21 cellular contexts compared by ENCODE assay signal in the genomic region with DNA sequence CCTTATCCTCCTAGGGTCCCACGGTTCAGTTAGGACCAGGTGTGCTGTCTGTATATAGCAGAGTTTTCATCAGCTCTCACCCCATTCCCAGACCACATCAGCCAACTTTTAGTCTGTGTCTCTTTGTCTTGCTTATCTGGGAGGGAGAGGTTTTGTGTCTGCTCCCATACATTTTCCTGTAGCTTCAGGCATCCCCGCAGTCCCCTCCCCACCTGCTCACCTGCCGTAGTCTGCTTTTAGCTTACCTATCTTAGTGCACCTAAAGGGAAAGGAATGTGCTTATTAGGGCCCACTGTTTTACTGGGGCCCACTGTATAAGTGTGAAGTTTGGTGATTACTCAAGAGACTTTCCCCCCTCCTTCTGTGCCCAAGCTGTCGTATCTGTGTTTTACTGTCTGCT.
DNase-seq lines count a peak whose midpoint lies in the region; ATAC-seq and TF ChIP-seq lines count a peak whose summit lies in the region.
"Had no signal": no experiment of that assay in that cellular context is flagged by ENCODE, and none has a peak within 500 bp of the region (broad histone marks: within the 10 kb centered on the region; RNA-seq: fewer than 3 reads in every experiment).

No MANE protein-coding gene starts in this region.

- H3K56ac ChIP-seq in H9 (ENCODE audit: insufficient read length, low read depth, low read length) = no peak overlapping the region
- H3K56ac ChIP-seq in mesendoderm (ENCODE audit: low read length) = no peak overlapping the region

- no peak for TF ChIP-seq CTCF in H9 (conservative IDR thresholded peaks at IDR 0.05)
- TF ChIP-seq CTCF in WTC11 (IDR thresholded peaks at IDR 0.05) = no peak
- TF ChIP-seq CTCF in Caco-2 (IDR thresholded peaks at IDR 0.05; ENCODE audit: insufficient read depth in 1 of 2, low read depth in 1 of 2, low read length in 1 of 2, severe bottlenecking in 1 of 2, unreplicated experiment in 1 of 2) = no peak

- H2BK12ac ChIP-seq in H9 (ENCODE audit: insufficient read length, low read depth, low read length) = no peak overlapping the region

- H2AFZ ChIP-seq in H9 (ENCODE audit: low read length) = no peak overlapping the region
- H2AFZ ChIP-seq: GM23248 had no signal

- H3K27ac Mint-ChIP-seq in H9 (no peak overlapping the region), WTC11 (no peak overlapping the region), Caco-2 (ENCODE audit: unreplicated experiment) (no peak overlapping the region)
- H3K27ac Mint-ChIP-seq: CD4-positive, alpha-beta T cell; IgD-negative memory B cell; T-helper 17 cell had no signal

- no TSS peak for BruUV-seq in Caco-2 (replicated peaks; lab: Mats Ljungman, UMichigan)

- ATAC-seq in WTC11 (peak; percentile 79), GM21447 (IDR thresholded peaks at IDR 0.05; ENCODE audit: unreplicated experiment) (no peak)
- ATAC-seq: HCT116, T-helper 17 cell had no signal

- H4K8ac ChIP-seq in H9 (replicated peaks; ENCODE audit: insufficient read length, low read depth, low read length) = no peak overlapping the region
- no peak overlapping the region for H4K8ac ChIP-seq in mesendoderm (ENCODE audit: low read depth, low read length)

- intact Hi-C loops in Caco-2 (cut with micrococcal nuclease; ENCODE audit: unreplicated experiment) = loop anchor here (5.0 kb wide), 1 partner anchor 213 kb away; no protein-coding TSS in a partner anchor

- H3K27me3 Mint-ChIP-seq in H9 (ENCODE audit: low read depth) = no peaks in the 10 kb centered on the region
- H3K27me3 Mint-ChIP-seq in WTC11 (ENCODE audit: low read depth) = no peaks in the 10 kb centered on the region
- no peaks in the 10 kb centered on the region for H3K27me3 Mint-ChIP-seq in Caco-2 (ENCODE audit: insufficient read depth, unreplicated experiment)
- H3K27me3 Mint-ChIP-seq: CD4-positive, alpha-beta T cell; IgD-negative memory B cell; T-helper 17 cell had no signal

- no peak overlapping the region for H3K14ac ChIP-seq in H9 (ENCODE audit: insufficient read depth, low read length)

- no peak overlapping the region for H2BK120ac ChIP-seq in H9 (ENCODE audit: low read depth, low read length, poor library complexity, severe bottlenecking)
- H2BK120ac ChIP-seq in mesendoderm (ENCODE audit: low read depth, low read length) = no peak overlapping the region

- no peak overlapping the region for H3K18ac ChIP-seq in H9 (ENCODE audit: insufficient read length, low read depth, low read length)
- no peak overlapping the region for H3K18ac ChIP-seq in mesendoderm (ENCODE audit: low read length)

- no peak overlapping the region for H3K4me3 ChIP-seq in mesendoderm (ENCODE audit: low read length)
- H3K4me3 ChIP-seq in Caco-2 (ENCODE audit: low read depth, low read length) = no peak overlapping the region
- H3K4me3 ChIP-seq: GM23248, SK-N-MC had no signal

- no peak overlapping the region for H2BK15ac ChIP-seq in H9 (ENCODE audit: low read depth, low read length)
- no peak overlapping the region for H2BK15ac ChIP-seq in mesendoderm (replicated peaks; ENCODE audit: low read depth)

- no peak overlapping the region for H2AK5ac ChIP-seq in H9 (ENCODE audit: insufficient read length, low read length)
- no peak overlapping the region for H2AK5ac ChIP-seq in mesendoderm (ENCODE audit: low read length)

- no peak overlapping the region for H2BK20ac ChIP-seq in H9 (ENCODE audit: low read depth, low read length, poor library complexity, severe bottlenecking)

- H3K4me1 Mint-ChIP-seq in H9 (peaks cover 5 to 13% of the 10 kb centered on the region in 2 experiments), WTC11 (peaks cover 12% of the 10 kb centered on the region), Caco-2 (ENCODE audit: low read depth, unreplicated experiment) (no peaks in the 10 kb centered on the region)
- H3K4me1 Mint-ChIP-seq: IgD-negative memory B cell had no signal

- H3K27me3 ChIP-seq in H9 (ENCODE audit: insufficient read depth, low read length) (no peaks in the 10 kb centered on the region), mesendoderm (ENCODE audit: insufficient read depth, low read length, poor library complexity) (no peaks in the 10 kb centered on the region), Caco-2 (replicated peaks; ENCODE audit: control insufficient read depth, insufficient read depth, low read length) (no peaks in the 10 kb centered on the region)

- H2BK5ac ChIP-seq in H9 (ENCODE audit: insufficient read length, low read length) (no peak overlapping the region), mesendoderm (ENCODE audit: low read length) (no peak overlapping the region)

- no peak overlapping the region for H4K5ac ChIP-seq in H9 (ENCODE audit: insufficient read length, low read depth, low read length)
- H4K5ac ChIP-seq in mesendoderm (ENCODE audit: low read length) = no peak overlapping the region

- H3K9ac ChIP-seq in H9 (ENCODE audit: extremely low read depth, insufficient read length, low read length) (no peak overlapping the region), mesendoderm (ENCODE audit: low read length) (no peak overlapping the region)
- H3K9ac ChIP-seq: GM23248 had no signal

- no peaks in the 10 kb centered on the region for H3K79me1 ChIP-seq in H9 (ENCODE audit: insufficient read depth, low read depth, low read length, poor library complexity, severe bottlenecking)
- no peaks in the 10 kb centered on the region for H3K79me1 ChIP-seq in mesendoderm (ENCODE audit: low read length)

- H4K20me1 ChIP-seq in H9 (ENCODE audit: control insufficient read depth, insufficient read depth, insufficient read length) = no peaks in the 10 kb centered on the region

- H3K4ac ChIP-seq in H9 (ENCODE audit: low read depth, low read length) (no peak overlapping the region), mesendoderm (ENCODE audit: low read depth, low read length) (no peak overlapping the region)

- DNase-seq in ELF-1 (ENCODE audit: low read depth, low spot score) = peak; percentile 60
- DNase-seq in H9 = peak; percentile 36
- no peak for DNase-seq in WTC11 (ENCODE audit: low spot score)
- peak; percentile 5 for DNase-seq in mesendoderm
- no peak for DNase-seq in epidermal melanocyte (ENCODE audit: insufficient read length, low spot score)
- no peak for DNase-seq in Caco-2
- DNase-seq: CD4-positive, alpha-beta T cell; DMS153; GDM1; GM23248; MV-4-11; NCI-H1105 treated with DMSO at 0.1 percent for 48 hours; NCI-H1694 treated with DMSO at 0.1 percent for 48 hours; NCI-H510A treated with DMSO at 0.1 percent for 48 hours; SHP77; SW 1271; T-helper 17 cell had no signal

- H3K36me3 ChIP-seq in mesendoderm (ENCODE audit: control insufficient read depth, insufficient read depth, low read length) (no peaks in the 10 kb centered on the region), Caco-2 (ENCODE audit: control insufficient read depth, insufficient read depth, low read length) (no peaks in the 10 kb centered on the region)

- no peak overlapping the region for H3T11ph ChIP-seq in H9 (ENCODE audit: low read length)

- POLR2A ChIA-PET in WTC11 (lab: Charles Lee) (interaction anchor here (0.7 kb wide), 1 partner anchor 700 kb away, joined by 8 read pairs; no protein-coding TSS in a partner anchor), Caco-2 (lab: Charles Lee) (interaction anchor here (0.7 kb wide), 1 partner anchor 13 kb away, joined by 3 read pairs; no protein-coding TSS in a partner anchor)

- H3K27ac ChIP-seq in H9 (ENCODE audit: insufficient read length, low read depth, low read length) (no peak overlapping the region), mesendoderm (ENCODE audit: low read depth, low read length) (no peak overlapping the region)
- H3K27ac ChIP-seq: GM23248, SK-N-MC had no signal

- H3K9me3 ChIP-seq in H9 (ENCODE audit: control insufficient read depth, low read depth, low read length) (no peaks in the 10 kb centered on the region), Caco-2 (no peaks in the 10 kb centered on the region)

- H3K4me2 ChIP-seq in H9 (ENCODE audit: insufficient read depth, insufficient read length, low read length) (no peak overlapping the region), mesendoderm (ENCODE audit: low read length) (no peak overlapping the region)

- no peaks in the 10 kb centered on the region for H3K23me2 ChIP-seq in H9 (ENCODE audit: insufficient read length, low read depth, low read length, poor library complexity, severe bottlenecking)

- H3K23ac ChIP-seq in H9 (ENCODE audit: insufficient read length, low read depth, low read length) (no peak overlapping the region), mesendoderm (ENCODE audit: low read length) (no peak overlapping the region)

- H3K9me3 Mint-ChIP-seq in H9 = no peaks in the 10 kb centered on the region
- H3K9me3 Mint-ChIP-seq in WTC11 = no peaks in the 10 kb centered on the region
- H3K9me3 Mint-ChIP-seq in Caco-2 (ENCODE audit: unreplicated experiment) = no peaks in the 10 kb centered on the region
- H3K9me3 Mint-ChIP-seq: CD4-positive, alpha-beta T cell; IgD-negative memory B cell had no signal

- H3K79me2 ChIP-seq in H9 (ENCODE audit: insufficient read depth, low read length) (no peaks in the 10 kb centered on the region), mesendoderm (ENCODE audit: control insufficient read depth, insufficient read depth, low read length) (no peaks in the 10 kb centered on the region)

- H4K91ac ChIP-seq in H9 (ENCODE audit: insufficient read length, low read depth, low read length) = no peak overlapping the region

- H3K4me1 ChIP-seq in H9 (ENCODE audit: insufficient read depth, low read length) (no peaks in the 10 kb centered on the region), mesendoderm (ENCODE audit: control insufficient read depth, low read depth, low read length) (no peaks in the 10 kb centered on the region), Caco-2 (no peaks in the 10 kb centered on the region)

- H3K4me3 Mint-ChIP-seq in H9 = no peak overlapping the region; a peak in 1 of 5 replicates
- H3K4me3 Mint-ChIP-seq in WTC11 = no peak overlapping the region
- H3K4me3 Mint-ChIP-seq in Caco-2 (ENCODE audit: unreplicated experiment) = no peak overlapping the region
- H3K4me3 Mint-ChIP-seq: CD4-positive, alpha-beta T cell; IgD-negative memory B cell; T-helper 17 cell had no signal

- H3K36me3 Mint-ChIP-seq in H9 (ENCODE audit: insufficient read depth in 1 of 3, low read depth in 3 of 3) (no peaks in the 10 kb centered on the region), WTC11 (no peaks in the 10 kb centered on the region), Caco-2 (ENCODE audit: insufficient read depth, unreplicated experiment) (no peaks in the 10 kb centered on the region)
- H3K36me3 Mint-ChIP-seq: IgD-negative memory B cell had no signal

- WGBS in H9 (ENCODE audit: extremely low coverage, insufficient read length, low lambda C conversion rate) = no CpG with 5 or more reads among the region's 4 CpGs
- no CpG with 5 or more reads among the region's 4 CpGs for WGBS in mesendoderm (ENCODE audit: extremely low coverage, insufficient coverage, low lambda C conversion rate)

- CTCF ChIA-PET in WTC11 (lab: Charles Lee) (interaction anchor here (0.7 kb wide), 1 partner anchor 73 kb away, joined by 5 read pairs; no protein-coding TSS in a partner anchor), Caco-2 (lab: Charles Lee) (no interaction called here)

TF ChIP-seq in WTC11, 78 proteins besides CTCF, POLR2A, EP300 and RAD21 (continues in another document):
- TF ChIP-seq SP1 (CRISPR knock-in tag; conservative IDR thresholded peaks at IDR 0.05) = no peak

Comparison
In these comparisons a context has a peak if more than half of its experiments do, and no peak if none do; other contexts are left out.
1. DNase-seq: peak in ELF-1 (single experiment), H9 (single experiment) and mesendoderm (single experiment); none in WTC11 (single experiment), epidermal melanocyte (single experiment) and Caco-2 (0 of 2).